ENCODE assay signal across 8 cellular contexts in genomic region chr13:44578064-44578394, GRCh38. TPM values are rescaled to one million over a fixed set of nuclear protein-coding genes. Genes with fewer than 3 reads are reported as not detected.
A peak's percentile ranks its signal among the peaks of the same experiment; 100 is the strongest.
DNase-seq lines count a peak whose midpoint lies in the region; ATAC-seq and TF ChIP-seq lines count a peak whose summit lies in the region.

No MANE protein-coding gene starts in this region.

- H3K27ac Mint-ChIP-seq in activated T-helper 2 cell treated with anti-CD3 and anti-CD28 coated beads, Interferon-gamma antibody, Interleukin-2, Interleukin-4, amounts not matched to agents 10 μg/mL and 5 μg/mL and 100 μg/mL, durations not matched to agents 14 hours and 24 hours and 36 hours, result no peak overlapping the region
- peak overlapping the region; percentile 81 for H3K27ac Mint-ChIP-seq in stimulated activated naive B cell treated with anti-CD40 and anti-IgM and Interleukin-4, amounts not matched to agents 10 μg/mL and 1 μg/mL and 100 μg/mL, for 72 hours

- H3K9me3 Mint-ChIP-seq in activated T-helper 2 cell treated with anti-CD3 and anti-CD28 coated beads, Interferon-gamma antibody, Interleukin-2, Interleukin-4, amounts not matched to agents 10 μg/mL and 5 μg/mL and 100 μg/mL, durations not matched to agents 14 hours and 24 hours and 36 hours, result no peaks in the 10 kb centered on the region
- H3K9me3 Mint-ChIP-seq in stimulated activated naive B cell treated with anti-CD40 and anti-IgM and Interleukin-4, amounts not matched to agents 10 μg/mL and 1 μg/mL and 100 μg/mL, for 72 hours, result no peaks in the 10 kb centered on the region

- intact Hi-C loops in activated T-helper 2 cell treated with anti-CD3 and anti-CD28 coated beads, Interferon-gamma antibody, Interleukin-2, Interleukin-4, amounts not matched to agents 10 μg/mL and 5 μg/mL and 100 μg/mL, durations not matched to agents 14 hours and 24 hours and 36 hours (cut with micrococcal nuclease), result loop anchor here (5.0 kb wide), 4 partner anchors 96 to 436 kb away; no protein-coding TSS in a partner anchor

- H3K9me3 ChIP-seq in iPS-15b (ENCODE audit: control insufficient read depth, insufficient read depth, low read length), result no peaks in the 10 kb centered on the region

- peak overlapping the region; percentile 91 for H3K9ac ChIP-seq in iPS-15b (ENCODE audit: low read depth, low read length)

- peaks cover 10% of the 10 kb centered on the region for H3K36me3 ChIP-seq in iPS-15b (ENCODE audit: control insufficient read depth, insufficient read depth, low read length)

- no peaks in the 10 kb centered on the region for H3K27me3 ChIP-seq in iPS-15b (ENCODE audit: control insufficient read depth, insufficient read depth, low read length)

- peaks cover 8% of the 10 kb centered on the region for H3K36me3 Mint-ChIP-seq in activated T-helper 2 cell treated with anti-CD3 and anti-CD28 coated beads, Interferon-gamma antibody, Interleukin-2, Interleukin-4, amounts not matched to agents 10 μg/mL and 5 μg/mL and 100 μg/mL, durations not matched to agents 14 hours and 24 hours and 36 hours (ENCODE audit: low read depth)
- peaks cover 14 to 21% of the 10 kb centered on the region in 2 donors for H3K36me3 Mint-ChIP-seq in stimulated activated naive B cell treated with anti-CD40 and anti-IgM and Interleukin-4, amounts not matched to agents 10 μg/mL and 1 μg/mL and 100 μg/mL, for 72 hours

- TF ChIP-seq CTCF in AG09309 (IDR thresholded peaks at IDR 0.05; ENCODE audit: control insufficient read depth, insufficient read depth, low read depth, low read length, missing control alignments) (no peak), HFF-Myc (IDR thresholded peaks at IDR 0.05; ENCODE audit: low read depth, low read length, missing control alignments) (no peak)

- peak overlapping the region; percentile 48 for H3K4me3 Mint-ChIP-seq in activated T-helper 2 cell treated with anti-CD3 and anti-CD28 coated beads, Interferon-gamma antibody, Interleukin-2, Interleukin-4, amounts not matched to agents 10 μg/mL and 5 μg/mL and 100 μg/mL, durations not matched to agents 14 hours and 24 hours and 36 hours (ENCODE audit: low read depth)
- peak overlapping the region; percentile 93 to 97 for H3K4me3 Mint-ChIP-seq in stimulated activated naive B cell treated with anti-CD40 and anti-IgM and Interleukin-4, amounts not matched to agents 10 μg/mL and 1 μg/mL and 100 μg/mL, for 72 hours

- peaks cover 25% of the 10 kb centered on the region for H3K4me1 ChIP-seq in iPS-15b (ENCODE audit: control insufficient read depth, insufficient read depth, low read length)

- no peak for ATAC-seq in stimulated activated naive B cell treated with anti-CD40 and anti-IgM and Interleukin-4, amounts not matched to agents 10 μg/mL and 1 μg/mL and 100 μg/mL, for 72 hours (replicated peaks)
- ATAC-seq in HG03460 (IDR thresholded peaks at IDR 0.05; ENCODE audit: unreplicated experiment) (no peak), GM21619 (IDR thresholded peaks at IDR 0.05; ENCODE audit: unreplicated experiment) (no peak)

- DNase-seq in AG09309 (ENCODE audit: low read depth) (peak; percentile 10), HFF-Myc (ENCODE audit: extremely low read depth, low read depth) (peak; percentile 33)
- DNase-seq in activated T-helper 2 cell treated with anti-CD3 and anti-CD28 coated beads, Interferon-gamma antibody, Interleukin-2, Interleukin-4, amounts not matched to agents 10 μg/mL and 5 μg/mL and 100 μg/mL, durations not matched to agents 14 hours and 24 hours and 36 hours (ENCODE audit: low spot score), result no peak
- no peak for DNase-seq in stimulated activated naive B cell treated with anti-CD40 and anti-IgM and Interleukin-4, amounts not matched to agents 10 μg/mL and 1 μg/mL and 100 μg/mL, for 72 hours
- no peak for DNase-seq in central memory CD4-positive, alpha-beta T cell

- peaks cover 18% of the 10 kb centered on the region for H3K4me1 Mint-ChIP-seq in activated T-helper 2 cell treated with anti-CD3 and anti-CD28 coated beads, Interferon-gamma antibody, Interleukin-2, Interleukin-4, amounts not matched to agents 10 μg/mL and 5 μg/mL and 100 μg/mL, durations not matched to agents 14 hours and 24 hours and 36 hours (ENCODE audit: low read depth)
- H3K4me1 Mint-ChIP-seq in stimulated activated naive B cell treated with anti-CD40 and anti-IgM and Interleukin-4, amounts not matched to agents 10 μg/mL and 1 μg/mL and 100 μg/mL, for 72 hours, result peaks cover 16 to 26% of the 10 kb centered on the region in 2 donors

- H3K4me3 ChIP-seq in AG09309 (ENCODE audit: control insufficient read depth, low read depth, low read length) (peak overlapping the region; percentile 66), HFF-Myc (replicated peaks; ENCODE audit: low read depth, low read length) (peak overlapping the region; percentile 86), iPS-15b (ENCODE audit: low read depth, low read length) (peak overlapping the region; percentile 83)

- peaks cover 42% of the 10 kb centered on the region for H3K27me3 Mint-ChIP-seq in activated T-helper 2 cell treated with anti-CD3 and anti-CD28 coated beads, Interferon-gamma antibody, Interleukin-2, Interleukin-4, amounts not matched to agents 10 μg/mL and 5 μg/mL and 100 μg/mL, durations not matched to agents 14 hours and 24 hours and 36 hours (ENCODE audit: low read depth)
- peaks cover 9 to 10% of the 10 kb centered on the region in 2 donors for H3K27me3 Mint-ChIP-seq in stimulated activated naive B cell treated with anti-CD40 and anti-IgM and Interleukin-4, amounts not matched to agents 10 μg/mL and 1 μg/mL and 100 μg/mL, for 72 hours

RNA-seq across cellular contexts. Expression of gene TSC22D1, which starts 1.9 kb away (rescaled TPM):
- total RNA-seq in activated T-helper 2 cell treated with anti-CD3 and anti-CD28 coated beads, Interferon-gamma antibody, Interleukin-2, Interleukin-4, amounts not matched to agents 10 μg/mL and 5 μg/mL and 100 μg/mL, durations not matched to agents 14 hours and 24 hours and 36 hours, result 4.8 and 5.0 TPM in 2 replicates

Comparison
In these comparisons a context has a peak if more than half of its experiments do, and no peak if none do; other contexts are left out.
1. DNase-seq: peak in AG09309 (single experiment) and HFF-Myc (single experiment); none in activated T-helper 2 cell treated with anti-CD3 and anti-CD28 coated beads, Interferon-gamma antibody, Interleukin-2, Interleukin-4, amounts not matched to agents 10 μg/mL and 5 μg/mL and 100 μg/mL, durations not matched to agents 14 hours and 24 hours and 36 hours (single experiment), stimulated activated naive B cell treated with anti-CD40 and anti-IgM and Interleukin-4, amounts not matched to agents 10 μg/mL and 1 μg/mL and 100 μg/mL, for 72 hours (single experiment) and central memory CD4-positive, alpha-beta T cell (single experiment).
2. Peak in every context shown above with its lines, with median percentiles within 50 percentile points of each other: H3K4me3 ChIP-seq.